Comparison of ENCODE assay signal across 10 cellular contexts in genomic region chr14:61177279-61178225, GRCh38.
DNase-seq lines count a peak whose midpoint lies in the region; ATAC-seq and TF ChIP-seq lines count a peak whose summit lies in the region.
"Had no signal": no experiment of that assay in that cellular context is flagged by ENCODE, and none has a peak within 500 bp of the region (broad histone marks: within the 10 kb centered on the region; RNA-seq: fewer than 3 reads in every experiment).

No MANE protein-coding gene starts in this region.

- peaks cover 0 to 8% (median 0%) of the 10 kb centered on the region in 5 donors for H3K36me3 Mint-ChIP-seq in naive thymus-derived CD4-positive, alpha-beta T cell

- H3K27me3 ChIP-seq in MG63 (no peaks in the 10 kb centered on the region), ascending aorta (no peaks in the 10 kb centered on the region), right atrium auricular region (no peaks in the 10 kb centered on the region)
- no peaks in the 10 kb centered on the region for H3K27me3 ChIP-seq in naive thymus-derived CD4-positive, alpha-beta T cell (ENCODE audit: control insufficient read depth in 2 of 2, insufficient read depth in 2 of 2, low read length in 2 of 2)
- H3K27me3 ChIP-seq: upper lobe of left lung had no signal

- H3K27ac Mint-ChIP-seq in naive thymus-derived CD4-positive, alpha-beta T cell = peak overlapping the region in 7 of 9 donors; percentile 19 to 93 (median 71)

- POLR2A ChIA-PET in naive thymus-derived CD4-positive, alpha-beta T cell (lab: Charles Lee) = interaction anchor here (1.0 kb wide), 1 partner anchor 30 kb away, joined by 3 read pairs; no protein-coding TSS in a partner anchor

- intact Hi-C loops in ascending aorta (cut with DNase I) = loop anchor here (2.0 kb wide), 2 partner anchors 25 to 75 kb away; no protein-coding TSS in a partner anchor
- intact Hi-C loops in naive thymus-derived CD4-positive, alpha-beta T cell (cut with micrococcal nuclease) = loop anchor here (1.0 to 10.0 kb wide), 4 partner anchors 9 to 197 kb away; partner anchors contain the start of genes SLC38A6 (in 1 of the 2) and TRMT5 (in 1 of the 2)

- peaks cover 0 to 12% (median 4%) of the 10 kb centered on the region in 5 donors for H3K27me3 Mint-ChIP-seq in naive thymus-derived CD4-positive, alpha-beta T cell

- H3K4me1 ChIP-seq in ascending aorta (peaks cover 0 to 9% of the 10 kb centered on the region in 2 donors), right atrium auricular region (no peaks in the 10 kb centered on the region)
- H3K4me1 ChIP-seq in naive thymus-derived CD4-positive, alpha-beta T cell (ENCODE audit: control insufficient read depth in 2 of 2, insufficient read depth in 2 of 2, low read length in 2 of 2) = peaks cover 0 to 8% of the 10 kb centered on the region in 2 donors
- H3K4me1 ChIP-seq: upper lobe of left lung had no signal

- CTCF ChIA-PET in naive thymus-derived CD4-positive, alpha-beta T cell (lab: Charles Lee) = no interaction called here

- H3K27ac ChIP-seq in ascending aorta (peak overlapping the region; percentile 35 to 64), right atrium auricular region (no peak overlapping the region)
- no peak overlapping the region for H3K27ac ChIP-seq in naive thymus-derived CD4-positive, alpha-beta T cell (ENCODE audit: low read depth, low read length)
- H3K27ac ChIP-seq: VCaP had no signal

- ATAC-seq in naive thymus-derived CD4-positive, alpha-beta T cell = no peak
- ATAC-seq in GM18858 (IDR thresholded peaks at IDR 0.05; ENCODE audit: unreplicated experiment) = no peak

- DNase-seq in EH (ENCODE audit: low read depth) (peak; percentile 60), MG63 (peak; percentile 81), ascending aorta (ENCODE audit: low spot score in 2 of 2) (no peak), T1000 (lab: John Stamatoyannopoulos, UW) (no peak), right atrium auricular region (ENCODE audit: low spot score) (no peak)
- no peak for DNase-seq in naive thymus-derived CD4-positive, alpha-beta T cell
- DNase-seq: NCI-H2171, upper lobe of left lung had no signal

- peak overlapping the region in 9 of 10 donors; percentile 63 to 83 (median 76) for H3K4me3 Mint-ChIP-seq in naive thymus-derived CD4-positive, alpha-beta T cell

- no peak for TF ChIP-seq CTCF in ascending aorta (IDR thresholded peaks at IDR 0.05)
- TF ChIP-seq CTCF in right atrium auricular region (IDR thresholded peaks at IDR 0.05) = no peak

- peaks cover 10 to 33% (median 12%) of the 10 kb centered on the region in 7 donors for H3K4me1 Mint-ChIP-seq in naive thymus-derived CD4-positive, alpha-beta T cell

- peaks cover 0 to 10% (median 0%) of the 10 kb centered on the region in 11 donors for H3K9me3 Mint-ChIP-seq in naive thymus-derived CD4-positive, alpha-beta T cell

- H3K9me3 ChIP-seq in MG63 = no peaks in the 10 kb centered on the region
- no peaks in the 10 kb centered on the region for H3K9me3 ChIP-seq in ascending aorta
- H3K9me3 ChIP-seq in naive thymus-derived CD4-positive, alpha-beta T cell (ENCODE audit: control insufficient read depth in 2 of 3, low read length in 3 of 3) = no peaks in the 10 kb centered on the region
- no peaks in the 10 kb centered on the region for H3K9me3 ChIP-seq in right atrium auricular region
- H3K9me3 ChIP-seq: upper lobe of left lung had no signal

- H3K4me3 ChIP-seq in MG63 (no peak overlapping the region), ascending aorta (no peak overlapping the region), right atrium auricular region (no peak overlapping the region)
- peak overlapping the region; percentile 22 for H3K4me3 ChIP-seq in naive thymus-derived CD4-positive, alpha-beta T cell (ENCODE audit: low read length)
- H3K4me3 ChIP-seq: upper lobe of left lung had no signal

- H3K36me3 ChIP-seq in MG63 = no peaks in the 10 kb centered on the region
- no peaks in the 10 kb centered on the region for H3K36me3 ChIP-seq in ascending aorta
- no peaks in the 10 kb centered on the region for H3K36me3 ChIP-seq in naive thymus-derived CD4-positive, alpha-beta T cell (ENCODE audit: control insufficient read depth in 2 of 3, insufficient read depth in 3 of 3, low read length in 3 of 3)
- no peaks in the 10 kb centered on the region for H3K36me3 ChIP-seq in right atrium auricular region
- H3K36me3 ChIP-seq: upper lobe of left lung had no signal

Comparison
In these comparisons a context has a peak if more than half of its experiments do, and no peak if none do; other contexts are left out.
1. DNase-seq: peak in EH (single experiment) and MG63 (single experiment); none in ascending aorta (0 of 2), naive thymus-derived CD4-positive, alpha-beta T cell (0 of 9), T1000 (single experiment) and right atrium auricular region (single experiment).
2. H3K27ac ChIP-seq: peak in ascending aorta (2 of 2); none in naive thymus-derived CD4-positive, alpha-beta T cell (single experiment) and right atrium auricular region (0 of 2).